Comparison of ENCODE assay signal across 8 cellular contexts in genomic region chr14:55028066-55028465, GRCh38. TPM values are rescaled to one million over a fixed set of nuclear protein-coding genes. Genes with fewer than 3 reads are reported as not detected.
DNase-seq lines count a peak whose midpoint lies in the region; ATAC-seq, FAIRE-seq and TF ChIP-seq lines count a peak whose summit lies in the region.

No MANE protein-coding gene starts in this region.

- intact Hi-C loops in PC-3 (cut with micrococcal nuclease), result no loop called here
- intact Hi-C loops in esophagus muscularis mucosa (cut with DNase I), result no loop called here

- WGBS in esophagus muscularis mucosa, result 5% methylated on average over 8 of the region's 8 CpGs

- no TSS peak for BruUV-seq in PC-3 (replicated peaks; lab: Mats Ljungman, UMichigan)

- peaks cover 12% of the 10 kb centered on the region for H3K36me3 ChIP-seq in PC-3 (ENCODE audit: low read depth, low read length)
- H3K36me3 ChIP-seq in esophagus muscularis mucosa, result peaks cover 0 to 4% (median 0%) of the 10 kb centered on the region in 4 donors

- H3K4me3 ChIP-seq in PC-3 (ENCODE audit: low read length) (peak overlapping the region; percentile 75), esophagus muscularis mucosa (peak overlapping the region; percentile 88 to 93 (median 91)), retinal pigment epithelial cell (ENCODE audit: low read length) (peak overlapping the region; percentile 91)

- H3K9me2 ChIP-seq in PC-3 (replicated peaks; ENCODE audit: low read length), result no peaks in the 10 kb centered on the region

- no peaks in the 10 kb centered on the region for H3F3A ChIP-seq in PC-3 (ENCODE audit: low read length, unreplicated experiment)

- ATAC-seq in PC-3 (no peak), GM19324 (IDR thresholded peaks at IDR 0.05; ENCODE audit: low FRiP score, unreplicated experiment) (no peak), GM18909 (IDR thresholded peaks at IDR 0.05; ENCODE audit: poor library complexity, unreplicated experiment) (no peak)

- TF ChIP-seq CTCF in PC-3 (conservative IDR thresholded peaks at IDR 0.05; ENCODE audit: low read depth, low read length) (no peak), esophagus muscularis mucosa (IDR thresholded peaks at IDR 0.05) (no peak), retinal pigment epithelial cell (conservative IDR thresholded peaks at IDR 0.05; ENCODE audit: low read depth, low read length) (no peak)

- H3K9me3 ChIP-seq in PC-3 (ENCODE audit: low read length), result no peaks in the 10 kb centered on the region
- H3K9me3 ChIP-seq in esophagus muscularis mucosa, result no peaks in the 10 kb centered on the region

- CTCF ChIA-PET in PC-3 (lab: Charles Lee), result interaction anchor here (0.8 to 1.0 kb wide), 2 partner anchors 23 to 125 kb away, joined by 3 to 4 read pairs; partner anchors contain the start of genes GCH1 and MAPK1IP1L

- no peak overlapping the region for H3K27ac ChIP-seq in PC-3 (ENCODE audit: low read length)
- peak overlapping the region in 3 of 4 donors; percentile 90 to 94 (median 92) for H3K27ac ChIP-seq in esophagus muscularis mucosa (replicated peaks in 1 of 4)

- POLR2A ChIA-PET in PC-3 (lab: Charles Lee; ENCODE audit: unreplicated experiment), result no interaction called here

- H4K20me1 ChIP-seq in PC-3 (ENCODE audit: low read length), result peaks cover 35% of the 10 kb centered on the region

- H3K27me3 ChIP-seq in PC-3 (ENCODE audit: low read length) (no peaks in the 10 kb centered on the region), esophagus muscularis mucosa (no peaks in the 10 kb centered on the region)

- H3K4me1 ChIP-seq in PC-3 (ENCODE audit: insufficient read depth, low read length), result peaks cover 34% of the 10 kb centered on the region
- H3K4me1 ChIP-seq in esophagus muscularis mucosa, result peaks cover 28 to 45% (median 44%) of the 10 kb centered on the region in 4 donors

- no peak overlapping the region for H2AFZ ChIP-seq in PC-3 (ENCODE audit: low read length)

- peak overlapping the region; percentile 86 for H3K9ac ChIP-seq in PC-3 (ENCODE audit: low read length)

- FAIRE-seq in GM12891 (lab: Jason Lieb, UNC), result peak; percentile 60

- H3K79me2 ChIP-seq in PC-3 (ENCODE audit: low read length), result peaks cover 86% of the 10 kb centered on the region

- TF ChIP-seq EP300 in esophagus muscularis mucosa (IDR thresholded peaks at IDR 0.05), result no peak

- peak overlapping the region; percentile 80 for H3K4me2 ChIP-seq in PC-3 (ENCODE audit: low read length)

- DNase-seq in GM12891 (ENCODE audit: insufficient read length, low spot score) (no peak), PC-3 (peak; percentile 29), esophagus muscularis mucosa (ENCODE audit: extremely low spot score) (no peak), retinal pigment epithelial cell (ENCODE audit: low read depth) (no peak), activated gamma-delta T cell treated with Interleukin-2 at 50 U/mL for 16 hours (no peak), GM19238 (ENCODE audit: insufficient read length, low spot score) (no peak)

- TF ChIP-seq POLR2A in GM12891 (IDR thresholded peaks at IDR 0.05; ENCODE audit: low read depth, low read length) (no peak), esophagus muscularis mucosa (IDR thresholded peaks at IDR 0.05; ENCODE audit: low read depth) (no peak)

TF ChIP-seq in GM12891, 5 proteins besides CTCF, POLR2A, EP300 and RAD21:
- no peak for TF ChIP-seq TAF1 (IDR thresholded peaks at IDR 0.05; ENCODE audit: low read depth, low read length)

RNA-seq across cellular contexts. Expression of gene SOCS4, which starts 1.0 kb away (rescaled TPM):
- 7.3 TPM for polyA plus RNA-seq in GM12891 (2012; ENCODE audit: low read depth, missing spikeins)
- total RNA-seq in PC-3 (2014; rRNA removed) (21.9 and 22.5 TPM in 2 replicates), esophagus muscularis mucosa (10 to 100 TPM; 29.7 to 43.2 (median 36.3) TPM)

RNA-seq across cellular contexts. Expression of gene WDHD1, which starts 1.2 kb away (rescaled TPM):
- polyA plus RNA-seq in GM12891 (2012; ENCODE audit: low read depth, missing spikeins), result 13.6 TPM
- total RNA-seq in PC-3 (2014; rRNA removed), result 45.9 and 47.1 TPM in 2 replicates
- total RNA-seq in esophagus muscularis mucosa, result 1 to 10 TPM; 1.1 to 4.2 (median 1.4) TPM

RNA-seq across cellular contexts. Expression of gene MAPK1IP1L, which starts 23.4 kb away (rescaled TPM):
- 59.6 TPM for polyA plus RNA-seq in GM12891 (2012; ENCODE audit: low read depth, missing spikeins)
- total RNA-seq in PC-3 (2014; rRNA removed) (73.9 and 75.9 TPM in 2 replicates), esophagus muscularis mucosa (10 to 100 TPM; 36.5 to 95.4 (median 61.0) TPM)
